1 cellular context compared by ENCODE assay signal in the genomic region with DNA sequence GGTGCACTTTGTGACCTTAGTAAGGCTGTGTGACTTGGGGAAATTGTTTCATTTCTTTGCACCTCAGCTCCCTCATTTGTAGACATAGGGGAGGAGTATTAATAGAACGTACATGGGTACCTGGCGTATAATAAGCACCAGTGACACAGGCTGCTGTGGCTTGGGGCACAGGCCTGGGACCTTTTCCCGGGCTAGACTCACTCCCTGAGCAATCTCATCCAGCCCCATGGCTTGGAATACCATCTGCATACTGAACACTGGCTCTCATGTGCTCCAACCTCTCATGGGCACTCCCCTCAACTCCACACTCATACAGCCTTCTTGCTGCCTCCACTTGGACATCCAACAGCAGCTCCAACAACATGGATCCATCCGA.
TF ChIP-seq lines count a peak whose summit lies in the region.

No MANE protein-coding gene starts in this region.

TF ChIP-seq in A549, 52 proteins besides CTCF, POLR2A, EP300 and RAD21 (continued from another document):
- TF ChIP-seq CBX2 (IDR thresholded peaks at IDR 0.05; ENCODE audit: borderline replicate concordance, low read depth) (no peak), FOSB (CRISPR knock-in tag; IDR thresholded peaks at IDR 0.05) (no peak), CBX8 (IDR thresholded peaks at IDR 0.05) (no peak), CHD2 (IDR thresholded peaks at IDR 0.05; ENCODE audit: low read length, partially characterized antibody) (no peak), SMC3 (IDR thresholded peaks at IDR 0.05) (no peak), FOSL2 (IDR thresholded peaks at IDR 0.05) (no peak), FOSL2 (CRISPR knock-in tag; IDR thresholded peaks at IDR 0.05) (no peak), GATA3 (IDR thresholded peaks at IDR 0.05; ENCODE audit: borderline replicate concordance) (no peak; the same call in 1 of the 2 replicates)
- TF ChIP-seq, protein P1, sequence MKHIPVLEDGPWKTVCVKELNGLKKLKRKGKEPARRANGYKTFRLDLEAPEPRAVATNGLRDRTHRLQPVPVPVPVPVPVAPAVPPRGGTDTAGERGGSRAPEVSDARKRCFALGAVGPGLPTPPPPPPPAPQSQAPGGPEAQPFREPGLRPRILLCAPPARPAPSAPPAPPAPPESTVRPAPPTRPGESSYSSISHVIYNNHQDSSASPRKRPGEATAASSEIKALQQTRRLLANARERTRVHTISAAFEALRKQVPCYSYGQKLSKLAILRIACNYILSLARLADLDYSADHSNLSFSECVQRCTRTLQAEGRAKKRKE (CRISPR knock-in tag; IDR thresholded peaks at IDR 0.05; ENCODE audit: low read depth), result no peak
